Comparison of ENCODE assay signal across 1 cellular context in the genomic region with DNA sequence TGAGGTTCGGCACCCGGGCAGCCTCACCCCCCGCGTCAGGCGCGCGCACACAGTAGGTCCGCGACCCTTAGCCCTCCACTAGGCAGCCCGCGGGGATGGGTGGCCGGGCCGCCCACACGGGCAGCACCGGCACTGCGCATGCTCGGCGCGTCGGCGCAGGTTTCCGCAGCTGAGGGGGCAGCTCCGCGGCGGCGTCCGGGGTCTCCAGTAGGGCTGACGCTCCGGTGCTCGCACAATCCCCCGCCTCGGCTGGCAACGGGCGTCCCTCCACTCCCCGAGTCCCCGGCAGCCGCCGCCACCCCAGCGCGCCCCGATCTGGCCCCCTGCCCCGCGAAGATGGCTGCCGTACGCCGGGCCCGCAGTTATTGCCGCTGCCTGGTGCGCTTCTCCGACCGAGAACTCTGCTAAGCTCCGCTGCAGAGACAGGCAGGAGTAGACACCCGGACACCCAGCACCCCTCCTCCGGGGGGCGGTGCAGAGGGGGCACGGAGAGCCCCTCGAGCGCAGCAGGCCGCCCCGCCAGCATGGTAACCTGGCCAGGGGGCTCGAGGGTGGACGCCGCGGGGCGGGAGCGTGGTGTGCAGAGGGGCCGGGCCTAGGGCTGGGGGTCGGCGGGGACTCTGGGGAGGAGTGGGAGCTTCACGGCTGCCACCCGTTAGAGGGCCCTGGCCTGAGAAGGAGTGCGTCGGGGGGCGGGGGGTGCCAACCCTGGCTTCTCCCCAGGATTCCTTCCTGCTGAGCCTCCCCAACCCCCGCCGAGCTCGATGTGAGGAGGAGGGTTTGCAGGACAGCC.
TF ChIP-seq lines count a peak whose summit lies in the region.

FBXO9 (plus strand) TSS at position 139 of the 793 bp plus-strand sequence; CDS start at position 525, 386 bp downstream.

TF ChIP-seq in HepG2, 621 proteins besides CTCF, POLR2A, EP300 and RAD21 (continued from another document and continues in another):
- no peak for TF ChIP-seq ZNF460 (CRISPR knock-in tag; IDR thresholded peaks at IDR 0.05; ENCODE audit: borderline replicate concordance)
- TF ChIP-seq ZNF777 (CRISPR knock-in tag; IDR thresholded peaks at IDR 0.05): peak; percentile 56
- TF ChIP-seq, protein P1, sequence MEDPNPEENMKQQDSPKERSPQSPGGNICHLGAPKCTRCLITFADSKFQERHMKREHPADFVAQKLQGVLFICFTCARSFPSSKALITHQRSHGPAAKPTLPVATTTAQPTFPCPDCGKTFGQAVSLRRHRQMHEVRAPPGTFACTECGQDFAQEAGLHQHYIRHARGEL (CRISPR knock-in tag; IDR thresholded peaks at IDR 0.05): no peak
- TF ChIP-seq GMEB1 (CRISPR knock-in tag; IDR thresholded peaks at IDR 0.05; ENCODE audit: borderline replicate concordance): peak; percentile 73; the same call in 1 of the 2 replicates
- 0 out of 2 replicates have a peak, but pooled peaks have one; percentile 2 for TF ChIP-seq KLF12 (CRISPR knock-in tag; IDR thresholded peaks at IDR 0.05; ENCODE audit: borderline replicate concordance)
- TF ChIP-seq ARNT2 (CRISPR knock-in tag; IDR thresholded peaks at IDR 0.05; ENCODE audit: low read depth): peak; percentile 50; the same call in 1 of the 2 replicates
- no peak for TF ChIP-seq NFE2L2 (IDR thresholded peaks at IDR 0.05; ENCODE audit: low read length)
- no peak for TF ChIP-seq ZNF569 (CRISPR knock-in tag; IDR thresholded peaks at IDR 0.05; ENCODE audit: borderline replicate concordance)
- TF ChIP-seq TAF15 (IDR thresholded peaks at IDR 0.05; ENCODE audit: low read depth, low read length, poor library complexity, severe bottlenecking): peak; percentile 23
- no peak for TF ChIP-seq ZBTB26 (CRISPR knock-in tag; IDR thresholded peaks at IDR 0.05; ENCODE audit: borderline replicate concordance)
- no peak for TF ChIP-seq ZNF660 (CRISPR knock-in tag; IDR thresholded peaks at IDR 0.05; ENCODE audit: borderline replicate concordance, low read depth)
- no peak; the same call in 1 of the 2 replicates for TF ChIP-seq ZNF383 (CRISPR knock-in tag; IDR thresholded peaks at IDR 0.05; ENCODE audit: borderline replicate concordance)
- TF ChIP-seq, protein P2, sequence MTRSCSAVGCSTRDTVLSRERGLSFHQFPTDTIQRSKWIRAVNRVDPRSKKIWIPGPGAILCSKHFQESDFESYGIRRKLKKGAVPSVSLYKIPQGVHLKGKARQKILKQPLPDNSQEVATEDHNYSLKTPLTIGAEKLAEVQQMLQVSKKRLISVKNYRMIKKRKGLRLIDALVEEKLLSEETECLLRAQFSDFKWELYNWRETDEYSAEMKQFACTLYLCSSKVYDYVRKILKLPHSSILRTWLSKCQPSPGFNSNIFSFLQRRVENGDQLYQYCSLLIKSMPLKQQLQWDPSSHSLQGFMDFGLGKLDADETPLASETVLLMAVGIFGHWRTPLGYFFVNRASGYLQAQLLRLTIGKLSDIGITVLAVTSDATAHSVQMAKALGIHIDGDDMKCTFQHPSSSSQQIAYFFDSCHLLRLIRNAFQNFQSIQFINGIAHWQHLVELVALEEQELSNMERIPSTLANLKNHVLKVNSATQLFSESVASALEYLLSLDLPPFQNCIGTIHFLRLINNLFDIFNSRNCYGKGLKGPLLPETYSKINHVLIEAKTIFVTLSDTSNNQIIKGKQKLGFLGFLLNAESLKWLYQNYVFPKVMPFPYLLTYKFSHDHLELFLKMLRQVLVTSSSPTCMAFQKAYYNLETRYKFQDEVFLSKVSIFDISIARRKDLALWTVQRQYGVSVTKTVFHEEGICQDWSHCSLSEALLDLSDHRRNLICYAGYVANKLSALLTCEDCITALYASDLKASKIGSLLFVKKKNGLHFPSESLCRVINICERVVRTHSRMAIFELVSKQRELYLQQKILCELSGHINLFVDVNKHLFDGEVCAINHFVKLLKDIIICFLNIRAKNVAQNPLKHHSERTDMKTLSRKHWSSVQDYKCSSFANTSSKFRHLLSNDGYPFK (CRISPR knock-in tag; IDR thresholded peaks at IDR 0.05; ENCODE audit: borderline replicate concordance): peak; percentile 57; the same call in 1 of the 2 replicates
- no peak for TF ChIP-seq ZNF432 (CRISPR knock-in tag; IDR thresholded peaks at IDR 0.05; ENCODE audit: borderline replicate concordance)
- TF ChIP-seq ZFP37 (CRISPR knock-in tag; IDR thresholded peaks at IDR 0.05; ENCODE audit: borderline replicate concordance): no peak
- TF ChIP-seq, protein P3, sequence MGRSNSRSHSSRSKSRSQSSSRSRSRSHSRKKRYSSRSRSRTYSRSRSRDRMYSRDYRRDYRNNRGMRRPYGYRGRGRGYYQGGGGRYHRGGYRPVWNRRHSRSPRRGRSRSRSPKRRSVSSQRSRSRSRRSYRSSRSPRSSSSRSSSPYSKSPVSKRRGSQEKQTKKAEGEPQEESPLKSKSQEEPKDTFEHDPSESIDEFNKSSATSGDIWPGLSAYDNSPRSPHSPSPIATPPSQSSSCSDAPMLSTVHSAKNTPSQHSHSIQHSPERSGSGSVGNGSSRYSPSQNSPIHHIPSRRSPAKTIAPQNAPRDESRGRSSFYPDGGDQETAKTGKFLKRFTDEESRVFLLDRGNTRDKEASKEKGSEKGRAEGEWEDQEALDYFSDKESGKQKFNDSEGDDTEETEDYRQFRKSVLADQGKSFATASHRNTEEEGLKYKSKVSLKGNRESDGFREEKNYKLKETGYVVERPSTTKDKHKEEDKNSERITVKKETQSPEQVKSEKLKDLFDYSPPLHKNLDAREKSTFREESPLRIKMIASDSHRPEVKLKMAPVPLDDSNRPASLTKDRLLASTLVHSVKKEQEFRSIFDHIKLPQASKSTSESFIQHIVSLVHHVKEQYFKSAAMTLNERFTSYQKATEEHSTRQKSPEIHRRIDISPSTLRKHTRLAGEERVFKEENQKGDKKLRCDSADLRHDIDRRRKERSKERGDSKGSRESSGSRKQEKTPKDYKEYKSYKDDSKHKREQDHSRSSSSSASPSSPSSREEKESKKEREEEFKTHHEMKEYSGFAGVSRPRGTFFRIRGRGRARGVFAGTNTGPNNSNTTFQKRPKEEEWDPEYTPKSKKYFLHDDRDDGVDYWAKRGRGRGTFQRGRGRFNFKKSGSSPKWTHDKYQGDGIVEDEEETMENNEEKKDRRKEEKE (IDR thresholded peaks at IDR 0.05): no peak
- TF ChIP-seq HNRNPLL (IDR thresholded peaks at IDR 0.05; ENCODE audit: low read depth, low read length, poor library complexity, severe bottlenecking): peak; percentile 92
- peak; percentile 55; the same call in 1 of the 2 replicates for TF ChIP-seq RFXAP (CRISPR knock-in tag; IDR thresholded peaks at IDR 0.05; ENCODE audit: borderline replicate concordance)
- TF ChIP-seq PRMT3 (CRISPR knock-in tag; IDR thresholded peaks at IDR 0.05; ENCODE audit: borderline replicate concordance, low read depth): 0 out of 2 replicates have a peak, but pooled peaks have one; percentile 57
- TF ChIP-seq TMF1 (CRISPR knock-in tag; IDR thresholded peaks at IDR 0.05; ENCODE audit: low read depth): peak; percentile 94
- TF ChIP-seq ZNF703 (CRISPR knock-in tag; IDR thresholded peaks at IDR 0.05; ENCODE audit: borderline replicate concordance): peak; percentile 26; the same call in 1 of the 2 replicates
- TF ChIP-seq ZNF883 (CRISPR knock-in tag; IDR thresholded peaks at IDR 0.05; ENCODE audit: not compliant biosample characterization): peak; percentile 87
- peak; percentile 43; the same call in 1 of the 2 replicates for TF ChIP-seq TFE3 (CRISPR knock-in tag; IDR thresholded peaks at IDR 0.05)
- no peak for TF ChIP-seq ZNF615 (CRISPR knock-in tag; IDR thresholded peaks at IDR 0.05; ENCODE audit: borderline replicate concordance)
- TF ChIP-seq ZFX (CRISPR knock-in tag; IDR thresholded peaks at IDR 0.05; ENCODE audit: low read depth): peak; percentile 95
- TF ChIP-seq MAFF (IDR thresholded peaks at IDR 0.05; ENCODE audit: low read depth, low read length): no peak
- TF ChIP-seq, protein P4, sequence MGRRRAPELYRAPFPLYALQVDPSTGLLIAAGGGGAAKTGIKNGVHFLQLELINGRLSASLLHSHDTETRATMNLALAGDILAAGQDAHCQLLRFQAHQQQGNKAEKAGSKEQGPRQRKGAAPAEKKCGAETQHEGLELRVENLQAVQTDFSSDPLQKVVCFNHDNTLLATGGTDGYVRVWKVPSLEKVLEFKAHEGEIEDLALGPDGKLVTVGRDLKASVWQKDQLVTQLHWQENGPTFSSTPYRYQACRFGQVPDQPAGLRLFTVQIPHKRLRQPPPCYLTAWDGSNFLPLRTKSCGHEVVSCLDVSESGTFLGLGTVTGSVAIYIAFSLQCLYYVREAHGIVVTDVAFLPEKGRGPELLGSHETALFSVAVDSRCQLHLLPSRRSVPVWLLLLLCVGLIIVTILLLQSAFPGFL (CRISPR knock-in tag; IDR thresholded peaks at IDR 0.05): no peak
- no peak for TF ChIP-seq PBX2 (CRISPR knock-in tag; IDR thresholded peaks at IDR 0.05)
- TF ChIP-seq RARA (CRISPR knock-in tag; IDR thresholded peaks at IDR 0.05): no peak; the same call in 1 of the 2 replicates
- TF ChIP-seq, protein P5, sequence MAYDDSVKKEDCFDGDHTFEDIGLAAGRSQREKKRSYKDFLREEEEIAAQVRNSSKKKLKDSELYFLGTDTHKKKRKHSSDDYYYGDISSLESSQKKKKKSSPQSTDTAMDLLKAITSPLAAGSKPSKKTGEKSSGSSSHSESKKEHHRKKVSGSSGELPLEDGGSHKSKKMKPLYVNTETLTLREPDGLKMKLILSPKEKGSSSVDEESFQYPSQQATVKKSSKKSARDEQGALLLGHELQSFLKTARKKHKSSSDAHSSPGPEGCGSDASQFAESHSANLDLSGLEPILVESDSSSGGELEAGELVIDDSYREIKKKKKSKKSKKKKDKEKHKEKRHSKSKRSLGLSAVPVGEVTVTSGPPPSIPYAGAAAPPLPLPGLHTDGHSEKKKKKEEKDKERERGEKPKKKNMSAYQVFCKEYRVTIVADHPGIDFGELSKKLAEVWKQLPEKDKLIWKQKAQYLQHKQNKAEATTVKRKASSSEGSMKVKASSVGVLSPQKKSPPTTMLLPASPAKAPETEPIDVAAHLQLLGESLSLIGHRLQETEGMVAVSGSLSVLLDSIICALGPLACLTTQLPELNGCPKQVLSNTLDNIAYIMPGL (CRISPR knock-in tag; IDR thresholded peaks at IDR 0.05; ENCODE audit: borderline replicate concordance in 1 of 2, low read depth in 1 of 2): peak; percentile 86 to 96
- peak; percentile 58; the same call in 1 of the 2 replicates for TF ChIP-seq CENPBD1 (CRISPR knock-in tag; IDR thresholded peaks at IDR 0.05; ENCODE audit: borderline replicate concordance, low read depth)
- peak; percentile 76; the same call in 1 of the 2 replicates for TF ChIP-seq ZNF256 (CRISPR knock-in tag; conservative IDR thresholded peaks at IDR 0.05)
- no peak for TF ChIP-seq TBL1XR1 (IDR thresholded peaks at IDR 0.05; ENCODE audit: borderline replicate concordance, low read length, partially characterized antibody)
- peak; percentile 70; the same call in 1 of the 2 replicates for TF ChIP-seq ZNF446 (CRISPR knock-in tag; IDR thresholded peaks at IDR 0.05)
- no peak for TF ChIP-seq ZNF207 (IDR thresholded peaks at IDR 0.05; ENCODE audit: borderline replicate concordance)
- TF ChIP-seq BRF2 (CRISPR knock-in tag; IDR thresholded peaks at IDR 0.05): peak; percentile 77; the same call in 1 of the 2 replicates
- peak; percentile 7; the same call in 1 of the 2 replicates for TF ChIP-seq ZBTB42 (CRISPR knock-in tag; IDR thresholded peaks at IDR 0.05)
- TF ChIP-seq FOXO1 (CRISPR knock-in tag; IDR thresholded peaks at IDR 0.05): no peak; the same call in 1 of the 2 replicates
- no peak for TF ChIP-seq BHLHE40 (IDR thresholded peaks at IDR 0.05; ENCODE audit: low read length)
